In the genomic region with DNA sequence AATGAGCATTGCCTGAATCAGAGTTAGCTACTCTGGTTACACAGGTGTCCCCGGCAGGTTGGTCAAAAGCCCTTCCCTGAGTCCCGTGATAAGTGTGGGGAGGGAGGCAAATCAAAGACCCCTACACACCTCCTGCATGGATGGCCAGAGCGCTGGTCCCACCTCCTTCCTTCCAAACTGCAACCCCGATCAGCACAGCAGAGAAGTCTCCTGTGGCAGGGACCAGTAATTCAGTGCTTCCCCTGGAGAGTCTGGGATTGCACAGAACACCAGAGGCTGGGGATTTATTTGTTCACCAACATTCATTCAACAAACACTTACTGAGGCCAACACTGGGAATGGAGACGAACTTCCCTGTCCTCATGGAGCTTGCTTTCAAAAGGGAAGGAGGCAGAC, we compare ENCODE assay signal across 26 cellular contexts.
"Had no signal": no experiment of that assay in that cellular context is flagged by ENCODE, and none has a peak within 500 bp of the region (broad histone marks: within the 10 kb centered on the region; RNA-seq: fewer than 3 reads in every experiment).

No MANE protein-coding gene starts in this region.

- H3K4me2 ChIP-seq: PC-9, SK-N-SH had no signal

- H3K4me3 ChIP-seq: K562, MG63, PC-9, SJSA1 had no signal

- H3K9me3 ChIP-seq: MG63, SJSA1, SK-N-SH had no signal

- H2AFZ ChIP-seq: PC-9 had no signal

- H3K27ac ChIP-seq: PC-9, SJSA1 had no signal

- H3K27me3 ChIP-seq: MG63 had no signal

- H3K4me1 ChIP-seq: SJSA1 had no signal

- H3K36me3 ChIP-seq: MG63, SJSA1 had no signal

- DNase-seq: Kasumi-1, KG1, MG63, MV-4-11, NCI-H1092, NCI-H1105, NCI-H1417 treated with DMSO at 0.1 percent for 48 hours, NCI-H1436 treated with DMSO at 0.1 percent for 48 hours, NCI-H1694 treated with DMSO at 0.1 percent for 48 hours, NCI-H187 treated with DMSO at 0.1 percent for 48 hours, NCI-H2029, NCI-H2081, NCI-H2171 treated with DMSO at 0.1 percent for 48 hours, NCI-H2227 treated with DMSO at 0.1 percent for 48 hours, NCI-H345, NCI-H446, NCI-H510A treated with DMSO at 0.1 percent for 48 hours, NCI-H524 treated with DMSO at 0.1 percent for 48 hours, NCI-H526 treated with DMSO at 0.1 percent for 48 hours, NCI-H774, PC-9, Right ventricle myocardium superior, RPMI8226, SK-N-SH had no signal
